1 cellular context compared by ENCODE assay signal in the genomic region with DNA sequence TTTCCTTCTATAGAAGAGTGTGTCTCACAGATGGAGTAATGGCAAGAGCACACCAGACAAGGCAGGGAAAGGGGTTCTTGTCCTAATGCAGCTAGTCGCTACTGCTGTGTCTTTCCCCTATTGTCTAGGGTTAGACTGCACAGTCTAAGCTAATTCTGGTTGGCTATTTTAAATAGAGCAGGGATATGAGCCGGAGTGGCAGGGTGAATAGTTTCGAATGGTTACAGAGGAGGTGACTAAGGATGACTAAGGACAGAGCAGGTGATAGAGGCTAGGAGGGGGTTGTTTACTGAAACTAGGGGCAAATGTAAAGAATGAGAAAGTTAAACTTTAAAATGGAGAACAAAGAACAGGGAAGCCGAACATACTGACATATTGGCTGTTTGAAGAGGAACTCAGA.
TF ChIP-seq lines count a peak whose summit lies in the region.

No MANE protein-coding gene starts in this region.

TF ChIP-seq in GM12878, 131 proteins besides CTCF, POLR2A, EP300 and RAD21 (continued from another document):
- TF ChIP-seq, protein P1, sequence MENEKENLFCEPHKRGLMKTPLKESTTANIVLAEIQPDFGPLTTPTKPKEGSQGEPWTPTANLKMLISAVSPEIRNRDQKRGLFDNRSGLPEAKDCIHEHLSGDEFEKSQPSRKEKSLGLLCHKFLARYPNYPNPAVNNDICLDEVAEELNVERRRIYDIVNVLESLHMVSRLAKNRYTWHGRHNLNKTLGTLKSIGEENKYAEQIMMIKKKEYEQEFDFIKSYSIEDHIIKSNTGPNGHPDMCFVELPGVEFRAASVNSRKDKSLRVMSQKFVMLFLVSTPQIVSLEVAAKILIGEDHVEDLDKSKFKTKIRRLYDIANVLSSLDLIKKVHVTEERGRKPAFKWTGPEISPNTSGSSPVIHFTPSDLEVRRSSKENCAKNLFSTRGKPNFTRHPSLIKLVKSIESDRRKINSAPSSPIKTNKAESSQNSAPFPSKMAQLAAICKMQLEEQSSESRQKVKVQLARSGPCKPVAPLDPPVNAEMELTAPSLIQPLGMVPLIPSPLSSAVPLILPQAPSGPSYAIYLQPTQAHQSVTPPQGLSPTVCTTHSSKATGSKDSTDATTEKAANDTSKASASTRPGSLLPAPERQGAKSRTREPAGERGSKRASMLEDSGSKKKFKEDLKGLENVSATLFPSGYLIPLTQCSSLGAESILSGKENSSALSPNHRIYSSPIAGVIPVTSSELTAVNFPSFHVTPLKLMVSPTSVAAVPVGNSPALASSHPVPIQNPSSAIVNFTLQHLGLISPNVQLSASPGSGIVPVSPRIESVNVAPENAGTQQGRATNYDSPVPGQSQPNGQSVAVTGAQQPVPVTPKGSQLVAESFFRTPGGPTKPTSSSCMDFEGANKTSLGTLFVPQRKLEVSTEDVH (IDR thresholded peaks at IDR 0.05; ENCODE audit: low read depth, partially characterized antibody) = no peak
- TF ChIP-seq HCFC1 (IDR thresholded peaks at IDR 0.05; ENCODE audit: low read length) (no peak), TCF7 (IDR thresholded peaks at IDR 0.05; ENCODE audit: borderline replicate concordance) (no peak), CEBPB (IDR thresholded peaks at IDR 0.05; ENCODE audit: borderline replicate concordance in 1 of 2, low read depth in 2 of 2, low read length in 2 of 2) (no peak), ZZZ3 (IDR thresholded peaks at IDR 0.05; ENCODE audit: control insufficient read depth, insufficient read length, low read depth) (no peak), MTA3 (IDR thresholded peaks at IDR 0.05; ENCODE audit: borderline replicate concordance, low read length) (no peak)
- TF ChIP-seq, protein P2, sequence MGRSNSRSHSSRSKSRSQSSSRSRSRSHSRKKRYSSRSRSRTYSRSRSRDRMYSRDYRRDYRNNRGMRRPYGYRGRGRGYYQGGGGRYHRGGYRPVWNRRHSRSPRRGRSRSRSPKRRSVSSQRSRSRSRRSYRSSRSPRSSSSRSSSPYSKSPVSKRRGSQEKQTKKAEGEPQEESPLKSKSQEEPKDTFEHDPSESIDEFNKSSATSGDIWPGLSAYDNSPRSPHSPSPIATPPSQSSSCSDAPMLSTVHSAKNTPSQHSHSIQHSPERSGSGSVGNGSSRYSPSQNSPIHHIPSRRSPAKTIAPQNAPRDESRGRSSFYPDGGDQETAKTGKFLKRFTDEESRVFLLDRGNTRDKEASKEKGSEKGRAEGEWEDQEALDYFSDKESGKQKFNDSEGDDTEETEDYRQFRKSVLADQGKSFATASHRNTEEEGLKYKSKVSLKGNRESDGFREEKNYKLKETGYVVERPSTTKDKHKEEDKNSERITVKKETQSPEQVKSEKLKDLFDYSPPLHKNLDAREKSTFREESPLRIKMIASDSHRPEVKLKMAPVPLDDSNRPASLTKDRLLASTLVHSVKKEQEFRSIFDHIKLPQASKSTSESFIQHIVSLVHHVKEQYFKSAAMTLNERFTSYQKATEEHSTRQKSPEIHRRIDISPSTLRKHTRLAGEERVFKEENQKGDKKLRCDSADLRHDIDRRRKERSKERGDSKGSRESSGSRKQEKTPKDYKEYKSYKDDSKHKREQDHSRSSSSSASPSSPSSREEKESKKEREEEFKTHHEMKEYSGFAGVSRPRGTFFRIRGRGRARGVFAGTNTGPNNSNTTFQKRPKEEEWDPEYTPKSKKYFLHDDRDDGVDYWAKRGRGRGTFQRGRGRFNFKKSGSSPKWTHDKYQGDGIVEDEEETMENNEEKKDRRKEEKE (IDR thresholded peaks at IDR 0.05) = no peak
- TF ChIP-seq, protein P3, sequence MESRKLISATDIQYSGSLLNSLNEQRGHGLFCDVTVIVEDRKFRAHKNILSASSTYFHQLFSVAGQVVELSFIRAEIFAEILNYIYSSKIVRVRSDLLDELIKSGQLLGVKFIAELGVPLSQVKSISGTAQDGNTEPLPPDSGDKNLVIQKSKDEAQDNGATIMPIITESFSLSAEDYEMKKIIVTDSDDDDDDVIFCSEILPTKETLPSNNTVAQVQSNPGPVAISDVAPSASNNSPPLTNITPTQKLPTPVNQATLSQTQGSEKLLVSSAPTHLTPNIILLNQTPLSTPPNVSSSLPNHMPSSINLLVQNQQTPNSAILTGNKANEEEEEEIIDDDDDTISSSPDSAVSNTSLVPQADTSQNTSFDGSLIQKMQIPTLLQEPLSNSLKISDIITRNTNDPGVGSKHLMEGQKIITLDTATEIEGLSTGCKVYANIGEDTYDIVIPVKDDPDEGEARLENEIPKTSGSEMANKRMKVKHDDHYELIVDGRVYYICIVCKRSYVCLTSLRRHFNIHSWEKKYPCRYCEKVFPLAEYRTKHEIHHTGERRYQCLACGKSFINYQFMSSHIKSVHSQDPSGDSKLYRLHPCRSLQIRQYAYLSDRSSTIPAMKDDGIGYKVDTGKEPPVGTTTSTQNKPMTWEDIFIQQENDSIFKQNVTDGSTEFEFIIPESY (IDR thresholded peaks at IDR 0.05) = no peak
- TF ChIP-seq, protein P4, sequence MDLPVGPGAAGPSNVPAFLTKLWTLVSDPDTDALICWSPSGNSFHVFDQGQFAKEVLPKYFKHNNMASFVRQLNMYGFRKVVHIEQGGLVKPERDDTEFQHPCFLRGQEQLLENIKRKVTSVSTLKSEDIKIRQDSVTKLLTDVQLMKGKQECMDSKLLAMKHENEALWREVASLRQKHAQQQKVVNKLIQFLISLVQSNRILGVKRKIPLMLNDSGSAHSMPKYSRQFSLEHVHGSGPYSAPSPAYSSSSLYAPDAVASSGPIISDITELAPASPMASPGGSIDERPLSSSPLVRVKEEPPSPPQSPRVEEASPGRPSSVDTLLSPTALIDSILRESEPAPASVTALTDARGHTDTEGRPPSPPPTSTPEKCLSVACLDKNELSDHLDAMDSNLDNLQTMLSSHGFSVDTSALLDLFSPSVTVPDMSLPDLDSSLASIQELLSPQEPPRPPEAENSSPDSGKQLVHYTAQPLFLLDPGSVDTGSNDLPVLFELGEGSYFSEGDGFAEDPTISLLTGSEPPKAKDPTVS (IDR thresholded peaks at IDR 0.05; ENCODE audit: low read depth, low read length) = no peak
- TF ChIP-seq, protein P5, sequence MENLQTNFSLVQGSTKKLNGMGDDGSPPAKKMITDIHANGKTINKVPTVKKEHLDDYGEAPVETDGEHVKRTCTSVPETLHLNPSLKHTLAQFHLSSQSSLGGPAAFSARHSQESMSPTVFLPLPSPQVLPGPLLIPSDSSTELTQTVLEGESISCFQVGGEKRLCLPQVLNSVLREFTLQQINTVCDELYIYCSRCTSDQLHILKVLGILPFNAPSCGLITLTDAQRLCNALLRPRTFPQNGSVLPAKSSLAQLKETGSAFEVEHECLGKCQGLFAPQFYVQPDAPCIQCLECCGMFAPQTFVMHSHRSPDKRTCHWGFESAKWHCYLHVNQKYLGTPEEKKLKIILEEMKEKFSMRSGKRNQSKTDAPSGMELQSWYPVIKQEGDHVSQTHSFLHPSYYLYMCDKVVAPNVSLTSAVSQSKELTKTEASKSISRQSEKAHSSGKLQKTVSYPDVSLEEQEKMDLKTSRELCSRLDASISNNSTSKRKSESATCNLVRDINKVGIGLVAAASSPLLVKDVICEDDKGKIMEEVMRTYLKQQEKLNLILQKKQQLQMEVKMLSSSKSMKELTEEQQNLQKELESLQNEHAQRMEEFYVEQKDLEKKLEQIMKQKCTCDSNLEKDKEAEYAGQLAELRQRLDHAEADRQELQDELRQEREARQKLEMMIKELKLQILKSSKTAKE (IDR thresholded peaks at IDR 0.05; ENCODE audit: low read depth, poor library complexity, severe bottlenecking) = no peak
